18 cellular contexts compared by ENCODE assay signal in the genomic region with DNA sequence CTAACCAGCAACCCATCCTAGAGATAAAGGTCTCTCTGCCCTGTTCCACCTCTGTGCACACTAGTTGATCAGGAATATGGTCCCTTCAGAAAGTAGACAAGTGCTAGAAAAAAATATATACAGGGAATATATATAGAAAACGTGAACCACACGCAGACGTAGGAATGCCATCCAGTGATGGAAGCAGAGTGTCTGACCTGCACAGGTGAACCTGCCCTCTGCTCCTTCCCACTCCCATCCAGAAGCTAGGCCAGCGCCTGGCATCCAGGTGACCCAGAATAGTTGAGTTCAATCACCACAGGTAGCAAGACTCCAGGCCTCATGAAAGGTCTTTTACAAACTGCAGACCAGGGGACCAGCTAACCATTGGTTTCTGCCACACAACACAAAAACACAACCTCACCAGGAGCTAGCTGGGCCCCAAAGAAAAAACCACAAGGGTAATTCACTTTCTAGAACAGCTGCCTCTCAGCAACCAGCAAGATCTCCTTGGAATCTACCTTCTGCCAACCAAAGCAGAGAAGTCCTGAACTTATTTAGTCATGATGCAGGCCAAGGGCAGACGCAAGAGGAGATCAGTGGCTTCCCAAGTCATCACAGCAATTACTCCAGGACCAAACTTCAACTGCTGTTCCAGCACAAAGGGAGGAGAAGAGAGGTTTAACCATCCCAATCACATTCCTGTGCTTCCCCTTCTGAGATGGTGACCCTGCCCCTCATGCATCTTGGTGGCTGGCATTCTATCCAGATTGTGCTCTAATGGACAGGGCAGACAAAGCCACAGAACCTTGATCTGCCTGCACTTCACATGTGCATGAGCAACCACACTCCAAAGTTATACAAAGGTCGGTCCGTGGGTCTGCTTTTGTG.
"Had no signal": no experiment of that assay in that cellular context is flagged by ENCODE, and none has a peak within 500 bp of the region (broad histone marks: within the 10 kb centered on the region; RNA-seq: fewer than 3 reads in every experiment).

No MANE protein-coding gene starts in this region.

- H3K79me2 ChIP-seq: parathyroid adenoma had no signal

- H3K27ac Mint-ChIP-seq: activated CD4-positive, alpha-beta memory T cell treated with anti-CD3 and anti-CD28 coated beads for 36 hours; activated naive CD8-positive, alpha-beta T cell treated with anti-CD3 and anti-CD28 coated beads, Interleukin-2, amount 10 ng/mL, durations not matched to agents 7 days and 5 days; activated T-cell treated with anti-CD3 and anti-CD28 coated beads, Interleukin-2, amount 50 U/mL, for 72 hours; dendritic cell treated with granulocyte-macrophage colony-stimulating factor and Interleukin-4, amounts not matched to agents 40 ng/mL and 50 ng/mL, for 4 days had no signal

- H3K27ac ChIP-seq: parathyroid adenoma, VCaP had no signal

- H3K9ac ChIP-seq: parathyroid adenoma had no signal

- H3K9me3 ChIP-seq: lower lobe of right lung had no signal

- H3K4me3 Mint-ChIP-seq: activated CD4-positive, alpha-beta memory T cell treated with anti-CD3 and anti-CD28 coated beads for 36 hours; activated naive CD8-positive, alpha-beta T cell treated with anti-CD3 and anti-CD28 coated beads, Interleukin-2, amount 10 ng/mL, durations not matched to agents 7 days and 5 days; activated T-cell treated with anti-CD3 and anti-CD28 coated beads, Interleukin-2, amount 50 U/mL, for 72 hours; dendritic cell treated with granulocyte-macrophage colony-stimulating factor and Interleukin-4, amounts not matched to agents 40 ng/mL and 50 ng/mL, for 4 days had no signal

- H3K4me3 ChIP-seq: lower lobe of right lung, skin epidermis had no signal

- H3K27me3 Mint-ChIP-seq: activated CD4-positive, alpha-beta memory T cell treated with anti-CD3 and anti-CD28 coated beads for 36 hours; dendritic cell treated with granulocyte-macrophage colony-stimulating factor and Interleukin-4, amounts not matched to agents 40 ng/mL and 50 ng/mL, for 4 days had no signal

- H2AFZ ChIP-seq: parathyroid adenoma had no signal

- H3K9me3 Mint-ChIP-seq: activated CD4-positive, alpha-beta memory T cell treated with anti-CD3 and anti-CD28 coated beads for 36 hours; activated naive CD8-positive, alpha-beta T cell treated with anti-CD3 and anti-CD28 coated beads, Interleukin-2, amount 10 ng/mL, durations not matched to agents 7 days and 5 days; activated T-cell treated with anti-CD3 and anti-CD28 coated beads, Interleukin-2, amount 50 U/mL, for 72 hours; dendritic cell treated with granulocyte-macrophage colony-stimulating factor and Interleukin-4, amounts not matched to agents 40 ng/mL and 50 ng/mL, for 4 days had no signal

- H3K36me3 Mint-ChIP-seq: activated CD4-positive, alpha-beta memory T cell treated with anti-CD3 and anti-CD28 coated beads for 36 hours; activated naive CD8-positive, alpha-beta T cell treated with anti-CD3 and anti-CD28 coated beads, Interleukin-2, amount 10 ng/mL, durations not matched to agents 7 days and 5 days had no signal

- DNase-seq: activated CD4-positive, alpha-beta memory T cell treated with anti-CD3 and anti-CD28 coated beads for 36 hours; activated CD4-positive, alpha-beta T cell treated with anti-CD3 and anti-CD28 coated beads for 1 hour; activated gamma-delta T cell treated with Interleukin-2 at 50 U/mL for 16 hours; activated naive CD8-positive, alpha-beta T cell treated with anti-CD3 and anti-CD28 coated beads, Interleukin-2, amount 10 ng/mL, durations not matched to agents 7 days and 5 days; activated T-cell treated with anti-CD3 and anti-CD28 coated beads, Interleukin-2, amount 50 U/mL, for 72 hours; effector memory CD4-positive, alpha-beta T cell; foreskin melanocyte; head of caudate nucleus; lower lobe of right lung; stimulated activated CD4-positive, alpha-beta T cell treated with anti-CD3 and anti-CD28 coated beads, Interleukin-4, amount 100 ng/mL, for 4 hours; stimulated activated CD8-positive, alpha-beta memory T cell treated with anti-CD3 and anti-CD28 coated beads, Interleukin-4, amount 100 ng/mL, for 48 hours; stimulated activated naive CD4-positive, alpha-beta T cell treated with Interleukin-2 at 50 U/mL for 16 hours; T-helper 1 cell; trophoblast cell had no signal
